22 cellular contexts compared by ENCODE assay signal in genomic region chr10:28295346-28295745, GRCh38. TPM values are rescaled to one million over a fixed set of nuclear protein-coding genes. Genes with fewer than 3 reads are reported as not detected.
DNase-seq lines count a peak whose midpoint lies in the region; ATAC-seq and TF ChIP-seq lines count a peak whose summit lies in the region.
"Had no signal": no experiment of that assay in that cellular context is flagged by ENCODE, and none has a peak within 500 bp of the region (broad histone marks: within the 10 kb centered on the region; RNA-seq: fewer than 3 reads in every experiment).

No MANE protein-coding gene starts in this region.

- ATAC-seq in left ventricle myocardium superior (peak; percentile 11), Right ventricle myocardium inferior (no peak), gastroesophageal sphincter (no peak), psoas muscle (no peak), HG03354 (IDR thresholded peaks at IDR 0.05; ENCODE audit: poor library complexity, severe bottlenecking, unreplicated experiment) (no peak)
- ATAC-seq: activated T-cell treated with anti-CD3 and anti-CD28 coated beads, Interleukin-2, amount 50 U/mL, for 4 hours; SK-N-SH treated with all-trans-retinoic acid at 6 μM for 48 hours; stimulated activated naive CD8-positive, alpha-beta T cell treated with anti-CD3 and anti-CD28 coated beads, Interleukin-15, amount 100 ng/mL, for 72 hours had no signal

- H3K36me3 Mint-ChIP-seq in Calu3 (ENCODE audit: insufficient read depth, unreplicated experiment): no peaks in the 10 kb centered on the region

- H3K4me1 ChIP-seq in gastroesophageal sphincter: peaks cover 9 to 90% (median 13%) of the 10 kb centered on the region in 3 donors
- peaks cover 39% of the 10 kb centered on the region for H3K4me1 ChIP-seq in psoas muscle
- H3K4me1 ChIP-seq in uterus: peaks cover 0 to 5% of the 10 kb centered on the region in 2 donors

- intact Hi-C loops in left ventricle myocardium superior (cut with micrococcal nuclease) (no loop called here), Right ventricle myocardium inferior (cut with DNase I) (no loop called here), psoas muscle (cut with DNase I) (loop anchor here in 1 of 2 donors (5.0 kb wide), 1 partner anchor 87 kb away; no protein-coding TSS in a partner anchor), uterus (cut with DNase I; ENCODE audit: low total_unique reads) (no loop called here), Calu3 (cut with micrococcal nuclease; ENCODE audit: unreplicated experiment) (no loop called here)

- no peak for TF ChIP-seq CTCF in gastroesophageal sphincter (IDR thresholded peaks at IDR 0.05)
- no peak for TF ChIP-seq CTCF in psoas muscle (IDR thresholded peaks at IDR 0.05)
- no peak for TF ChIP-seq CTCF in uterus (IDR thresholded peaks at IDR 0.05)
- TF ChIP-seq CTCF in GM13976 (IDR thresholded peaks at IDR 0.05; ENCODE audit: borderline replicate concordance, control extremely low read depth, extremely low read depth, insufficient read depth, missing control alignments): no peak
- TF ChIP-seq CTCF in Calu3 (IDR thresholded peaks at IDR 0.05; ENCODE audit: unreplicated experiment): no peak

- no peaks in the 10 kb centered on the region for H3K27me3 Mint-ChIP-seq in Calu3 (ENCODE audit: unreplicated experiment)
- H3K27me3 Mint-ChIP-seq: activated naive CD8-positive, alpha-beta T cell treated with anti-CD3 and anti-CD28 coated beads, Interleukin-2, amount 10 ng/mL, durations not matched to agents 7 days and 5 days; stimulated activated naive CD8-positive, alpha-beta T cell treated with anti-CD3 and anti-CD28 coated beads, Interleukin-15, amount 100 ng/mL, for 72 hours had no signal

- H3K9me3 ChIP-seq in gastroesophageal sphincter: no peaks in the 10 kb centered on the region
- no peaks in the 10 kb centered on the region for H3K9me3 ChIP-seq in psoas muscle
- no peaks in the 10 kb centered on the region for H3K9me3 ChIP-seq in uterus
- H3K9me3 ChIP-seq: Peyer's patch had no signal

- 19 to 28% methylated on average over 3 of the region's 3 CpGs for WGBS in gastroesophageal sphincter (ENCODE audit: low coverage in 1 of 2), 2 donors
- WGBS in psoas muscle, 3 donors: 37 to 42% (median 41%) methylated on average over 3 of the region's 3 CpGs

- DNase-seq in left ventricle myocardium superior (no peak), Right ventricle myocardium inferior (ENCODE audit: missing footprints) (no peak), psoas muscle (no peak), uterus (no peak), GM13976 (ENCODE audit: low spot score) (no peak), Calu3 (no peak)
- DNase-seq: activated naive CD8-positive, alpha-beta T cell treated with anti-CD3 and anti-CD28 coated beads, Interleukin-2, amount 10 ng/mL, durations not matched to agents 7 days and 5 days; activated T-cell treated with anti-CD3 and anti-CD28 coated beads, Interleukin-2, amount 50 U/mL, for 4 hours; C1 segment of cervical spinal cord; DMS79; Karpas-422; NCI-H1092; NCI-H2029; occipital lobe; Peyer's patch; stimulated activated CD4-positive, alpha-beta T cell treated with anti-CD3 and anti-CD28 coated beads, Interleukin-2, amount 100 ng/mL, for 24 hours; stimulated activated naive CD8-positive, alpha-beta T cell treated with anti-CD3 and anti-CD28 coated beads, Interleukin-15, amount 100 ng/mL, for 72 hours; T1000 had no signal

- H3K27ac Mint-ChIP-seq in Calu3 (ENCODE audit: unreplicated experiment): no peak overlapping the region
- H3K27ac Mint-ChIP-seq: activated naive CD8-positive, alpha-beta T cell treated with anti-CD3 and anti-CD28 coated beads, Interleukin-2, amount 10 ng/mL, durations not matched to agents 7 days and 5 days; stimulated activated naive CD8-positive, alpha-beta T cell treated with anti-CD3 and anti-CD28 coated beads, Interleukin-15, amount 100 ng/mL, for 72 hours had no signal

- H3K4me1 Mint-ChIP-seq in Calu3 (ENCODE audit: low read depth, unreplicated experiment): no peaks in the 10 kb centered on the region

- BruUV-seq in Calu3 (replicated peaks; lab: Mats Ljungman, UMichigan): no TSS peak

- H3K27me3 ChIP-seq in gastroesophageal sphincter (no peaks in the 10 kb centered on the region), psoas muscle (ENCODE audit: insufficient read depth in 3 of 3, low read length in 2 of 3) (no peaks in the 10 kb centered on the region), uterus (no peaks in the 10 kb centered on the region)
- H3K27me3 ChIP-seq: cardiac muscle cell, Peyer's patch had no signal

- CTCF ChIA-PET in Calu3 (lab: Charles Lee): no interaction called here

- in situ Hi-C loops in GM13976 (cut with MboI; ENCODE audit: low sequenced_read_pairs, unreplicated experiment): no loop called here

- TF ChIP-seq EP300 in gastroesophageal sphincter (IDR thresholded peaks at IDR 0.05): no peak

- H3K36me3 ChIP-seq in gastroesophageal sphincter (no peaks in the 10 kb centered on the region), psoas muscle (ENCODE audit: insufficient read depth in 1 of 2, low read depth in 1 of 2) (no peaks in the 10 kb centered on the region), uterus (no peaks in the 10 kb centered on the region)
- H3K36me3 ChIP-seq: cardiac muscle cell, Peyer's patch had no signal

- H3K4me3 Mint-ChIP-seq in Calu3 (ENCODE audit: low read depth, unreplicated experiment): no peak overlapping the region
- H3K4me3 Mint-ChIP-seq: activated naive CD8-positive, alpha-beta T cell treated with anti-CD3 and anti-CD28 coated beads, Interleukin-2, amount 10 ng/mL, durations not matched to agents 7 days and 5 days; activated T-cell treated with anti-CD3 and anti-CD28 coated beads, Interleukin-2, amount 50 U/mL, for 4 hours; stimulated activated naive CD8-positive, alpha-beta T cell treated with anti-CD3 and anti-CD28 coated beads, Interleukin-15, amount 100 ng/mL, for 72 hours had no signal

- H3K27ac ChIP-seq in gastroesophageal sphincter: peak overlapping the region; percentile 72 to 86 (median 77)
- H3K27ac ChIP-seq in psoas muscle: peak overlapping the region; percentile 44
- peak overlapping the region; percentile 35 to 38 for H3K27ac ChIP-seq in uterus
- H3K27ac ChIP-seq: cardiac muscle cell had no signal

- no peak for TF ChIP-seq POLR2A in gastroesophageal sphincter (IDR thresholded peaks at IDR 0.05)
- no peak for TF ChIP-seq POLR2A in uterus (IDR thresholded peaks at IDR 0.05)

- H3K4me3 ChIP-seq in gastroesophageal sphincter: peak overlapping the region in 1 of 2 donors; percentile 15
- H3K4me3 ChIP-seq in psoas muscle: no peak overlapping the region
- H3K4me3 ChIP-seq in uterus: no peak overlapping the region
- H3K4me3 ChIP-seq: cardiac muscle cell, Peyer's patch had no signal

- no peaks in the 10 kb centered on the region for H3K9me3 Mint-ChIP-seq in Calu3 (ENCODE audit: low read depth, unreplicated experiment)
- H3K9me3 Mint-ChIP-seq: activated naive CD8-positive, alpha-beta T cell treated with anti-CD3 and anti-CD28 coated beads, Interleukin-2, amount 10 ng/mL, durations not matched to agents 7 days and 5 days; activated T-cell treated with anti-CD3 and anti-CD28 coated beads, Interleukin-2, amount 50 U/mL, for 4 hours; stimulated activated naive CD8-positive, alpha-beta T cell treated with anti-CD3 and anti-CD28 coated beads, Interleukin-15, amount 100 ng/mL, for 72 hours had no signal

RNA-seq across cellular contexts. Expression of gene MPP7, which starts 7.5 kb away (rescaled TPM):
- total RNA-seq in left ventricle myocardium superior: 15.3 TPM
- total RNA-seq in Right ventricle myocardium inferior: 13.1 TPM
- total RNA-seq in gastroesophageal sphincter: 10 to 100 TPM; 22.9 to 72.1 (median 51.5) TPM
- 10 to 100 TPM; 11.3 to 12.5 (median 12.3) TPM for total RNA-seq in psoas muscle
- 1 to 10 TPM; 2.3 to 6.5 (median 6.5) TPM for polyA plus RNA-seq in psoas muscle
- 10 to 100 TPM in 2 of 4 donors, 1 to 10 TPM in 2; 3.6 to 18.0 (median 13.1) TPM for total RNA-seq in uterus
- 4.6 and 6.6 TPM in 2 replicates for total RNA-seq in Calu3 (2022)
